In genomic region chr17:15351487-15351840, GRCh38 we compare ENCODE assay signal across 18 cellular contexts. TPM values are rescaled to one million over a fixed set of nuclear protein-coding genes. Genes with fewer than 3 reads are reported as not detected.
A peak's percentile ranks its signal among the peaks of the same experiment; 100 is the strongest.
DNase-seq lines count a peak whose midpoint lies in the region; ATAC-seq, FAIRE-seq and TF ChIP-seq lines count a peak whose summit lies in the region.
"Had no signal": no experiment of that assay in that cellular context is flagged by ENCODE, and none has a peak within 500 bp of the region (broad histone marks: within the 10 kb centered on the region; RNA-seq: fewer than 3 reads in every experiment).

No MANE protein-coding gene starts in this region.

- H3K9me3 ChIP-seq in right cardiac atrium (ENCODE audit: control insufficient read depth, low read length) (no peaks in the 10 kb centered on the region), uterus (no peaks in the 10 kb centered on the region)

- ATAC-seq in SK-N-SH treated with all-trans-retinoic acid at 6 μM for 48 hours (peak; percentile 13; the same call in 1 of the 3 replicates), right cardiac atrium (peak; percentile 12 to 30), HG02840 (IDR thresholded peaks at IDR 0.05; ENCODE audit: low FRiP score, unreplicated experiment) (no peak), GM18907 (IDR thresholded peaks at IDR 0.05; ENCODE audit: unreplicated experiment) (no peak)
- ATAC-seq: activated T-helper 17 cell treated with anti-CD3 and anti-CD28 coated beads, Interleukin-2, amount 50 U/mL, for 72 hours had no signal

- no peak overlapping the region for H3K9ac ChIP-seq in rectal smooth muscle tissue (ENCODE audit: low read length)
- H3K9ac ChIP-seq: BLaER1 had no signal

- H3K36me3 ChIP-seq in rectal smooth muscle tissue (ENCODE audit: control insufficient read depth, insufficient read depth, low read length) (no peaks in the 10 kb centered on the region), uterus (no peaks in the 10 kb centered on the region)
- H3K36me3 ChIP-seq: BLaER1 had no signal

- no peaks in the 10 kb centered on the region for H3K27me3 ChIP-seq in right cardiac atrium (ENCODE audit: control insufficient read depth, insufficient read depth)
- no peaks in the 10 kb centered on the region for H3K27me3 ChIP-seq in rectal smooth muscle tissue (ENCODE audit: control insufficient read depth, insufficient read depth, low read length)
- H3K27me3 ChIP-seq in uterus = no peaks in the 10 kb centered on the region
- H3K27me3 ChIP-seq: BLaER1 had no signal

- WGBS in right cardiac atrium = 45% methylated on average over 4 of the region's 4 CpGs

- intact Hi-C loops in right cardiac atrium (cut with DNase I) = no loop called here
- intact Hi-C loops in uterus (cut with DNase I; ENCODE audit: low total_unique reads) = loop anchor here (5.0 kb wide), 1 partner anchor 89 kb away; no protein-coding TSS in a partner anchor

- TF ChIP-seq CTCF in uterus (IDR thresholded peaks at IDR 0.05) = no peak

- peaks cover 3% of the 10 kb centered on the region for H3K4me1 ChIP-seq in right cardiac atrium (ENCODE audit: control insufficient read depth, insufficient read depth, low read length)
- H3K4me1 ChIP-seq in rectal smooth muscle tissue (ENCODE audit: control insufficient read depth, insufficient read depth, low read length) = peaks cover 16% of the 10 kb centered on the region
- H3K4me1 ChIP-seq in uterus = no peaks in the 10 kb centered on the region
- H3K4me1 ChIP-seq: BLaER1 had no signal

- DNase-seq in right cardiac atrium = no peak
- no peak for DNase-seq in uterus
- DNase-seq in H54 (ENCODE audit: insufficient read length, low spot score) = no peak
- DNase-seq: activated CD4-positive, CD25-positive, alpha-beta regulatory T cell; NCI-H187; NCI-H345; nephron progenitor cell; SHP77 treated with DMSO at 0.1 percent for 48 hours; stimulated activated CD4-positive, alpha-beta T cell treated with anti-CD3 and anti-CD28 coated beads, Interleukin-2, amount 100 ng/mL, for 24 hours; substantia nigra had no signal

- no peak for TF ChIP-seq POLR2A in uterus (IDR thresholded peaks at IDR 0.05)
- TF ChIP-seq POLR2A in H54 (IDR thresholded peaks at IDR 0.05; ENCODE audit: low read depth, low read length) = no peak

- peak overlapping the region; percentile 68 for H3K27ac ChIP-seq in right cardiac atrium (ENCODE audit: low read length)
- H3K27ac ChIP-seq in rectal smooth muscle tissue (ENCODE audit: low read depth, low read length) = peak overlapping the region; percentile 94
- peak overlapping the region; percentile 79 to 83 for H3K27ac ChIP-seq in uterus
- H3K27ac ChIP-seq: BLaER1 had no signal

- H3K4me3 ChIP-seq in right cardiac atrium (ENCODE audit: low read length) = no peak overlapping the region
- no peak overlapping the region for H3K4me3 ChIP-seq in rectal smooth muscle tissue (ENCODE audit: low read length)
- H3K4me3 ChIP-seq in uterus = peak overlapping the region in 1 of 2 donors; percentile 13
- H3K4me3 ChIP-seq: BLaER1 had no signal

- no peak for FAIRE-seq in H54 (lab: Jason Lieb, UNC)

TF ChIP-seq in SK-N-SH treated with all-trans-retinoic acid at 6 μM for 48 hours, 23 proteins besides CTCF, POLR2A, EP300 and RAD21:
- TF ChIP-seq ESRRG (CRISPR knock-in tag; IDR thresholded peaks at IDR 0.05) = no peak
- TF ChIP-seq RARB (CRISPR knock-in tag; IDR thresholded peaks at IDR 0.05) = no peak
- no peak for TF ChIP-seq TSHZ2 (CRISPR knock-in tag; IDR thresholded peaks at IDR 0.05)
- TF ChIP-seq PPARA (CRISPR knock-in tag; IDR thresholded peaks at IDR 0.05; ENCODE audit: borderline replicate concordance) = no peak
- TF ChIP-seq ZNF70 (CRISPR knock-in tag; IDR thresholded peaks at IDR 0.05) = no peak
- no peak for TF ChIP-seq CSDC2 (CRISPR knock-in tag; IDR thresholded peaks at IDR 0.05)
- TF ChIP-seq TCF4 (CRISPR knock-in tag; IDR thresholded peaks at IDR 0.05; ENCODE audit: borderline replicate concordance) = no peak
- TF ChIP-seq ZNF565 (CRISPR knock-in tag; conservative IDR thresholded peaks at IDR 0.05; ENCODE audit: low read depth) = no peak
- no peak for TF ChIP-seq CSRNP3 (CRISPR knock-in tag; IDR thresholded peaks at IDR 0.05)
- no peak for TF ChIP-seq SNAI2 (CRISPR knock-in tag; IDR thresholded peaks at IDR 0.05)
- no peak for TF ChIP-seq ISL1 (CRISPR knock-in tag; IDR thresholded peaks at IDR 0.05)
- TF ChIP-seq OSR1 (CRISPR knock-in tag; IDR thresholded peaks at IDR 0.05) = no peak
- no peak for TF ChIP-seq PATZ1 (CRISPR knock-in tag; IDR thresholded peaks at IDR 0.05; ENCODE audit: borderline replicate concordance)
- no peak for TF ChIP-seq BACH2 (CRISPR knock-in tag; IDR thresholded peaks at IDR 0.05; ENCODE audit: borderline replicate concordance)
- TF ChIP-seq ZFP3 (CRISPR knock-in tag; IDR thresholded peaks at IDR 0.05) = no peak
- no peak for TF ChIP-seq ZC3H10 (CRISPR knock-in tag; IDR thresholded peaks at IDR 0.05)
- no peak for TF ChIP-seq ZFP30 (CRISPR knock-in tag; IDR thresholded peaks at IDR 0.05)
- TF ChIP-seq ZNF8 (CRISPR knock-in tag; IDR thresholded peaks at IDR 0.05) = no peak
- TF ChIP-seq ARNTL (CRISPR knock-in tag; IDR thresholded peaks at IDR 0.05; ENCODE audit: borderline replicate concordance, low read depth) = no peak

RNA-seq across cellular contexts. Expression of gene TEKT3, which starts 10.1 kb away (rescaled TPM):
- total RNA-seq in right cardiac atrium = under 1 TPM in 3 of 4 donors, not detected in 1; 0.53 to 0.81 (median 0.77) TPM
- 0.32 TPM for polyA plus RNA-seq in right cardiac atrium
- total RNA-seq in uterus = 1 to 10 TPM in 1 of 4 donors, under 1 TPM in 2, not detected in 1; 0.51 to 2.6 (median 0.90) TPM
- total RNA-seq: activated CD8-positive, alpha-beta memory T cell treated with anti-CD3 and anti-CD28 coated beads for 36 hours had no signal
- polyA plus RNA-seq: IgD-negative memory B cell had no signal

Comparison
In these comparisons a context has a peak if more than half of its experiments do, and no peak if none do; other contexts are left out.
1. ATAC-seq: peak in SK-N-SH treated with all-trans-retinoic acid at 6 μM for 48 hours (single experiment) and right cardiac atrium (2 of 2); none in HG02840 (single experiment) and GM18907 (single experiment).
2. Peak in every context shown above with its lines, with median percentiles within 50 percentile points of each other: H3K27ac ChIP-seq.